Comparison of ENCODE assay signal across 9 cellular contexts in genomic region chr11:119315139-119316016, GRCh38. TPM values are rescaled to one million over a fixed set of nuclear protein-coding genes. Genes with fewer than 3 reads are reported as not detected.
DNase-seq lines count a peak whose midpoint lies in the region; ATAC-seq, FAIRE-seq and TF ChIP-seq lines count a peak whose summit lies in the region.
"Had no signal": no experiment of that assay in that cellular context is flagged by ENCODE, and none has a peak within 500 bp of the region (broad histone marks: within the 10 kb centered on the region; RNA-seq: fewer than 3 reads in every experiment).

No MANE protein-coding gene starts in this region.

- H3K36me3 Mint-ChIP-seq in Caco-2 (ENCODE audit: insufficient read depth, unreplicated experiment) (peaks cover 13% of the 10 kb centered on the region), activated B cell treated with CpG ODN at 0.5 μM for 24 hours (ENCODE audit: low read depth) (no peaks in the 10 kb centered on the region)

- peaks cover 23% of the 10 kb centered on the region for H3K4me1 ChIP-seq in Caco-2
- H3K4me1 ChIP-seq in ectodermal cell (ENCODE audit: control insufficient read depth, insufficient read depth, low read length), result peaks cover 42% of the 10 kb centered on the region
- H3K4me1 ChIP-seq in mesenchymal stem cell (ENCODE audit: control insufficient read depth, insufficient read depth, low read depth, low read length), result peaks cover 41% of the 10 kb centered on the region
- H3K4me1 ChIP-seq in subcutaneous abdominal adipose tissue (ENCODE audit: control insufficient read depth in 5 of 5, insufficient read depth in 5 of 5, low read length in 5 of 5), result peaks cover 13 to 96% (median 79%) of the 10 kb centered on the region in 5 donors

- H3K79me1 ChIP-seq in mesenchymal stem cell (replicated peaks; ENCODE audit: low read length, poor library complexity, severe bottlenecking), result peaks cover 17% of the 10 kb centered on the region

- H3K14ac ChIP-seq in mesenchymal stem cell (ENCODE audit: low read length in 2 of 2), result peak overlapping the region in 1 of 2 experiments; percentile 61

- CTCF ChIA-PET in Caco-2 (lab: Charles Lee) (interaction anchor here (0.6 to 1.8 kb wide), 8 partner anchors 8 to 81 kb away, joined by 3 to 10 read pairs (median 4); partner anchors contain the start of gene USP2), activated B cell treated with CpG ODN at 0.5 μM for 24 hours (lab: Charles Lee) (interaction anchor here (1.1 to 1.6 kb wide), 3 partner anchors 8 to 23 kb away, joined by 3 read pairs; no protein-coding TSS in a partner anchor)

- peaks cover 7% of the 10 kb centered on the region for H3K27me3 ChIP-seq in Caco-2 (replicated peaks; ENCODE audit: control insufficient read depth, insufficient read depth, low read length)
- peaks cover 32% of the 10 kb centered on the region for H3K27me3 ChIP-seq in ectodermal cell (ENCODE audit: control insufficient read depth, insufficient read depth, low read length, poor library complexity, severe bottlenecking)
- peaks cover 0 to 47% of the 10 kb centered on the region in 2 experiments for H3K27me3 ChIP-seq in mesenchymal stem cell (ENCODE audit: control insufficient read depth in 1 of 2, insufficient read depth in 1 of 2, low read length in 2 of 2)
- peaks cover 0 to 7% (median 6%) of the 10 kb centered on the region in 5 donors for H3K27me3 ChIP-seq in subcutaneous abdominal adipose tissue (ENCODE audit: control insufficient read depth in 5 of 5, insufficient read depth in 4 of 5, low read length in 5 of 5)

- peak in 1 of 2 experiments; percentile 21 for TF ChIP-seq CTCF in Caco-2 (IDR thresholded peaks at IDR 0.05; ENCODE audit: insufficient read depth in 1 of 2, low read depth in 1 of 2, low read length in 1 of 2, severe bottlenecking in 1 of 2, unreplicated experiment in 1 of 2)
- TF ChIP-seq CTCF in activated B cell treated with CpG ODN at 0.5 μM for 24 hours (IDR thresholded peaks at IDR 0.05), result no peak

- H3K27me3 Mint-ChIP-seq in Caco-2 (ENCODE audit: insufficient read depth, unreplicated experiment) (peaks cover 5% of the 10 kb centered on the region), activated B cell treated with CpG ODN at 0.5 μM for 24 hours (peaks cover 26% of the 10 kb centered on the region)

- DNase-seq in Caco-2 (peak; percentile 53 to 58), HTR-8/SVneo (ENCODE audit: insufficient read length, low spot score) (peak; percentile 65), activated B cell treated with CpG ODN at 0.5 μM for 24 hours (no peak), mesenchymal stem cell (peak; percentile 28), SK-N-DZ (ENCODE audit: low spot score) (no peak), mucosa of gallbladder (ENCODE audit: low spot score) (no peak)

- no peaks in the 10 kb centered on the region for H3K9me3 ChIP-seq in Caco-2
- H3K9me3 ChIP-seq in ectodermal cell (ENCODE audit: control insufficient read depth, low read length), result no peaks in the 10 kb centered on the region
- no peaks in the 10 kb centered on the region for H3K9me3 ChIP-seq in mesenchymal stem cell (ENCODE audit: control insufficient read depth, low read length)
- H3K9me3 ChIP-seq in subcutaneous abdominal adipose tissue (ENCODE audit: control insufficient read depth in 5 of 5, low read length in 5 of 5), result no peaks in the 10 kb centered on the region

- peak overlapping the region in 1 of 2 experiments; percentile 46 for H3K23ac ChIP-seq in mesenchymal stem cell (ENCODE audit: low read length in 2 of 2)

- POLR2A ChIA-PET in Caco-2 (lab: Charles Lee), result no interaction called here
- POLR2A ChIA-PET in activated B cell treated with CpG ODN at 0.5 μM for 24 hours (lab: Charles Lee), result interaction anchor here (1.5 kb wide), 1 partner anchor 146 kb away, joined by 3 read pairs; no protein-coding TSS in a partner anchor

- H2BK15ac ChIP-seq in mesenchymal stem cell (ENCODE audit: low read depth, poor library complexity, severe bottlenecking), result no peak overlapping the region

- H2AK5ac ChIP-seq in mesenchymal stem cell (ENCODE audit: low read length, severe bottlenecking), result peak overlapping the region; percentile 23

- H3K4me1 Mint-ChIP-seq in Caco-2 (ENCODE audit: low read depth, unreplicated experiment), result no peaks in the 10 kb centered on the region
- peaks cover 39% of the 10 kb centered on the region for H3K4me1 Mint-ChIP-seq in activated B cell treated with CpG ODN at 0.5 μM for 24 hours

- peak overlapping the region in 1 of 2 experiments; percentile 57 for H2BK12ac ChIP-seq in mesenchymal stem cell (ENCODE audit: low read length in 2 of 2)

- peak overlapping the region; percentile 55 for H3K4me2 ChIP-seq in mesenchymal stem cell (ENCODE audit: low read length, poor library complexity, severe bottlenecking)

- BruUV-seq in Caco-2 (replicated peaks; lab: Mats Ljungman, UMichigan), result no TSS peak

- H3K4ac ChIP-seq in mesenchymal stem cell (ENCODE audit: low read depth in 1 of 2, low read length in 2 of 2), result no peak overlapping the region

- no peak overlapping the region for H2AFZ ChIP-seq in mesenchymal stem cell (ENCODE audit: low read depth, low read length)

- H3K36me3 ChIP-seq in Caco-2 (ENCODE audit: control insufficient read depth, insufficient read depth, low read length), result no peaks in the 10 kb centered on the region
- H3K36me3 ChIP-seq in ectodermal cell (ENCODE audit: control insufficient read depth, insufficient read depth, low read length), result peaks cover 6% of the 10 kb centered on the region
- H3K36me3 ChIP-seq in mesenchymal stem cell (ENCODE audit: control insufficient read depth in 1 of 2, insufficient read depth in 2 of 2, low read depth in 1 of 2, low read length in 2 of 2), result peaks cover 5 to 38% of the 10 kb centered on the region in 2 experiments
- H3K36me3 ChIP-seq in subcutaneous abdominal adipose tissue (ENCODE audit: control insufficient read depth in 5 of 5, insufficient read depth in 5 of 5, low read length in 5 of 5), result peaks cover 3 to 46% (median 40%) of the 10 kb centered on the region in 5 donors

- no peak overlapping the region for H3K9ac ChIP-seq in mesenchymal stem cell (ENCODE audit: low read length)
- H3K9ac ChIP-seq in subcutaneous abdominal adipose tissue (ENCODE audit: low read length in 5 of 5), result peak overlapping the region; percentile 80 to 91 (median 87)

- peak overlapping the region; percentile 40 for H4K91ac ChIP-seq in mesenchymal stem cell (ENCODE audit: low read length)

- peak overlapping the region in 1 of 2 experiments; percentile 41 for H3K18ac ChIP-seq in mesenchymal stem cell (ENCODE audit: low read depth in 1 of 2, low read length in 2 of 2)

- intact Hi-C loops in Caco-2 (cut with micrococcal nuclease; ENCODE audit: unreplicated experiment), result loop anchor here (10.0 kb wide), 1 partner anchor 111 kb away; the partner anchor contains the start of gene CBL
- intact Hi-C loops in activated B cell treated with CpG ODN at 0.5 μM for 24 hours (cut with micrococcal nuclease), result loop anchor here (1.0 to 5.0 kb wide), 3 partner anchors 8 to 318 kb away; partner anchors contain the start of genes CENATAC and RNF26

- H2BK5ac ChIP-seq in mesenchymal stem cell (ENCODE audit: low read depth, low read length, poor library complexity, severe bottlenecking), result no peak overlapping the region

- no peak for FAIRE-seq in HTR-8/SVneo (lab: Jason Lieb, UNC)

- H3K27ac ChIP-seq in ectodermal cell (ENCODE audit: insufficient read depth, low read depth, low read length, poor library complexity, severe bottlenecking), result no peak overlapping the region
- no peak overlapping the region for H3K27ac ChIP-seq in mesenchymal stem cell (ENCODE audit: low read length, poor library complexity, severe bottlenecking)
- peak overlapping the region; percentile 95 for H3K27ac ChIP-seq in subcutaneous abdominal adipose tissue (ENCODE audit: low read depth, low read length)

- H2BK120ac ChIP-seq in mesenchymal stem cell (ENCODE audit: low read depth, low read length), result no peak overlapping the region

- H3K4me3 ChIP-seq in Caco-2 (ENCODE audit: low read depth, low read length) (peak overlapping the region; percentile 8; the same call in 1 of the 2 replicates), ectodermal cell (ENCODE audit: insufficient read depth, low read depth, low read length) (peak overlapping the region; percentile 41), mesenchymal stem cell (ENCODE audit: insufficient read depth in 1 of 2, low read depth in 1 of 2, low read length in 2 of 2) (peak overlapping the region; percentile 49 to 77), subcutaneous abdominal adipose tissue (ENCODE audit: low read depth in 1 of 5, low read length in 5 of 5) (peak overlapping the region; percentile 74 to 93 (median 82))

- no peak overlapping the region for H3K27ac Mint-ChIP-seq in Caco-2 (ENCODE audit: unreplicated experiment)
- H3K27ac Mint-ChIP-seq in activated B cell treated with CpG ODN at 0.5 μM for 24 hours, result no peak overlapping the region

- H3K4me3 Mint-ChIP-seq in Caco-2 (ENCODE audit: unreplicated experiment) (peak overlapping the region; percentile 76), activated B cell treated with CpG ODN at 0.5 μM for 24 hours (peak overlapping the region; percentile 73)

- ATAC-seq in activated B cell treated with CpG ODN at 0.5 μM for 24 hours (ENCODE audit: low read depth), result peak; percentile 75

- 9 to 11% methylated on average over 29 of the region's 29 CpGs for WGBS in ectodermal cell, 2 experiments
- 27% methylated on average over 20 of the region's 29 CpGs for WGBS in mesenchymal stem cell

- H3K9me3 Mint-ChIP-seq in Caco-2 (ENCODE audit: unreplicated experiment) (no peaks in the 10 kb centered on the region), activated B cell treated with CpG ODN at 0.5 μM for 24 hours (no peaks in the 10 kb centered on the region)

- peak overlapping the region; percentile 19 for H4K8ac ChIP-seq in mesenchymal stem cell (ENCODE audit: low read length)

RNA-seq across cellular contexts. Expression of gene MCAM, which starts 1.6 kb away (rescaled TPM):
- total RNA-seq in Caco-2 (2022) (8.3 and 9.8 TPM in 2 replicates), activated B cell treated with CpG ODN at 0.5 μM for 24 hours (0.15 and 0.20 TPM in 2 replicates), mucosa of gallbladder (130 TPM)
- polyA plus RNA-seq in ectodermal cell (2013, experiment 1 of 4), result 22.8 TPM
- polyA plus RNA-seq in ectodermal cell (2013, experiment 2 of 4), result 36.1 TPM
- polyA plus RNA-seq in ectodermal cell (2013, experiment 3 of 4), result 21.1 TPM
- polyA plus RNA-seq in ectodermal cell (2013, experiment 4 of 4), result 23.8 TPM
- 80.2 TPM for polyA plus RNA-seq in mesenchymal stem cell (2013, experiment 1 of 2)
- polyA plus RNA-seq in mesenchymal stem cell (2013, experiment 2 of 2), result 77.3 TPM
- polyA plus RNA-seq in SK-N-DZ (2014; cell fraction: cytosol; rRNA removed), result 53.3 and 95.1 TPM in 2 replicates
- 53.4 and 56.1 TPM in 2 replicates for polyA plus RNA-seq in SK-N-DZ (2014; cell fraction: nucleus; rRNA removed)

RNA-seq across cellular contexts. Expression of gene RNF26, which starts 18.9 kb away (rescaled TPM):
- total RNA-seq in Caco-2 (2022) (85.8 and 92.7 TPM in 2 replicates), activated B cell treated with CpG ODN at 0.5 μM for 24 hours (20.1 and 21.2 TPM in 2 replicates), mucosa of gallbladder (36.4 TPM)
- 66.9 TPM for polyA plus RNA-seq in ectodermal cell (2013, experiment 1 of 4)
- 67.5 TPM for polyA plus RNA-seq in ectodermal cell (2013, experiment 2 of 4)
- 65.3 TPM for polyA plus RNA-seq in ectodermal cell (2013, experiment 3 of 4)
- polyA plus RNA-seq in ectodermal cell (2013, experiment 4 of 4), result 71.5 TPM
- 30.2 TPM for polyA plus RNA-seq in mesenchymal stem cell (2013, experiment 1 of 2)
- 30.5 TPM for polyA plus RNA-seq in mesenchymal stem cell (2013, experiment 2 of 2)
- polyA plus RNA-seq in SK-N-DZ (2014; cell fraction: cytosol; rRNA removed), result 10.5 and 11.5 TPM in 2 replicates
- polyA plus RNA-seq in SK-N-DZ (2014; cell fraction: nucleus; rRNA removed), result 4.7 and 6.0 TPM in 2 replicates

RNA-seq across cellular contexts. Expression of gene C1QTNF5, which starts 25.3 kb away (rescaled TPM):
- total RNA-seq in Caco-2 (2022) (0.56 and 1.2 TPM in 2 replicates), activated B cell treated with CpG ODN at 0.5 μM for 24 hours (not detected in 2 replicates), mucosa of gallbladder (32.9 TPM)
- 3.1 TPM for polyA plus RNA-seq in ectodermal cell (2013, experiment 1 of 4)
- 3.4 TPM for polyA plus RNA-seq in ectodermal cell (2013, experiment 2 of 4)
- polyA plus RNA-seq in ectodermal cell (2013, experiment 3 of 4), result 4.5 TPM
- polyA plus RNA-seq in ectodermal cell (2013, experiment 4 of 4), result 6.6 TPM
- 25.1 TPM for polyA plus RNA-seq in mesenchymal stem cell (2013, experiment 1 of 2)
- polyA plus RNA-seq in mesenchymal stem cell (2013, experiment 2 of 2), result 26.5 TPM
- 0.18 and 0.46 TPM in 2 replicates for polyA plus RNA-seq in SK-N-DZ (2014; cell fraction: cytosol; rRNA removed)
- polyA plus RNA-seq in SK-N-DZ (2014; cell fraction: nucleus; rRNA removed), result 0.20 TPM in 1 of 2 replicates, not detected in the other

RNA-seq across cellular contexts. Expression of gene MFRP, which starts 31.1 kb away (rescaled TPM):
- total RNA-seq in Caco-2 (2022), result not detected in 2 replicates
- not detected in 2 replicates for total RNA-seq in activated B cell treated with CpG ODN at 0.5 μM for 24 hours
- not detected for polyA plus RNA-seq in ectodermal cell (2013, experiment 1 of 4)
- 0.05 TPM for polyA plus RNA-seq in ectodermal cell (2013, experiment 2 of 4)
- polyA plus RNA-seq in ectodermal cell (2013, experiment 3 of 4), result not detected
- not detected for polyA plus RNA-seq in ectodermal cell (2013, experiment 4 of 4)
- polyA plus RNA-seq in mesenchymal stem cell (2013, experiment 1 of 2), result not detected
- not detected for polyA plus RNA-seq in mesenchymal stem cell (2013, experiment 2 of 2)
- polyA plus RNA-seq in SK-N-DZ (2014; cell fraction: cytosol; rRNA removed), result not detected in 2 replicates
- polyA plus RNA-seq in SK-N-DZ (2014; cell fraction: nucleus; rRNA removed), result not detected in 2 replicates
- not detected for total RNA-seq in mucosa of gallbladder
- total RNA-seq: LHCN-M2 had no signal

Comparison
In these comparisons a context has a peak if more than half of its experiments do, and no peak if none do; other contexts are left out.
1. DNase-seq: peak in Caco-2 (2 of 2), HTR-8/SVneo (single experiment) and mesenchymal stem cell (single experiment); none in activated B cell treated with CpG ODN at 0.5 μM for 24 hours (single experiment), SK-N-DZ (single experiment) and mucosa of gallbladder (single experiment).
2. H3K4me3 ChIP-seq: peak in every context shown above with its lines; median percentile 82 in subcutaneous abdominal adipose tissue; 63 in mesenchymal stem cell; 41 in ectodermal cell; 8 in Caco-2.
3. RNA of gene MCAM, which starts 1.6 kb away (total RNA-seq): 130 TPM in mucosa of gallbladder (single experiment); 8.3 to 9.8 TPM in Caco-2 and 0.15 to 0.20 TPM in activated B cell treated with CpG ODN at 0.5 μM for 24 hours; every median in the first group is over 10 times any median in the second.
4. RNA of gene C1QTNF5, which starts 25.3 kb away (total RNA-seq): 32.9 TPM in mucosa of gallbladder (single experiment); 0.56 to 1.2 TPM in Caco-2 and not detected in activated B cell treated with CpG ODN at 0.5 μM for 24 hours; every median in the first group is over 10 times any median in the second.